12 cellular contexts compared by ENCODE assay signal in the genomic region with DNA sequence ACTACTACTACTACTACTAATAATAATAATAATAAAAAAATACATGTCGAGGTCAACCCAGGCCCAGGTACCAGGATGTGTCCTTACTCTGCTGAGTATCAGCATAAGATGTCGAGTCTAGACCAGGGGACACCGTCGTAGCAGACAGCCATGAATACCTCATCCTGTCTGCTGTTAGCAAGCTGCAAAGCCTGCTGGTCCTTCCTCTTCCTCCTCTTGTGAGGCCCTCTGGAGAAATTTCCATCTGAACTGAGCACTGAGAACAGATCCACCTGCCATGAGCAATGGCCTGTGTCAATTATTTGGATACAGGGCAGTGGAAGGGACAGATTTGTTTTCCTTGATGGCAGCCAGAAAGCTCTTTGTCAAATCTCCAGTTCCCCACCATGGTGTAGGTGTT.
DNase-seq lines count a peak whose midpoint lies in the region; ATAC-seq and TF ChIP-seq lines count a peak whose summit lies in the region.
"Had no signal": no experiment of that assay in that cellular context is flagged by ENCODE, and none has a peak within 500 bp of the region (broad histone marks: within the 10 kb centered on the region; RNA-seq: fewer than 3 reads in every experiment).

No MANE protein-coding gene starts in this region.

- no peak for TF ChIP-seq CTCF in type B pancreatic cell (conservative IDR thresholded peaks at IDR 0.05)

- H3K27ac Mint-ChIP-seq in naive B cell (peak overlapping the region; percentile 89 to 99 (median 98)), type B pancreatic cell (no peak overlapping the region)
- H3K27ac Mint-ChIP-seq: stimulated activated naive CD8-positive, alpha-beta T cell treated with anti-CD3 and anti-CD28 coated beads, Interleukin-15, Interleukin-2, amounts not matched to agents 100 ng/mL and 50 ng/mL, for 24 hours had no signal

- intact Hi-C loops in left ventricle myocardium superior (cut with micrococcal nuclease), result no loop called here

- DNase-seq in naive B cell, result no peak
- no peak for DNase-seq in left ventricle myocardium superior
- no peak for DNase-seq in type B pancreatic cell (ENCODE audit: extremely low spot score, unreplicated experiment)
- DNase-seq: activated CD4-positive, alpha-beta T cell treated with anti-CD3 and anti-CD28 coated beads for 48 hours; foreskin melanocyte; midbrain; NCI-H1105 treated with DMSO at 0.1 percent for 48 hours had no signal

- H3K4me1 Mint-ChIP-seq in naive B cell, result peaks cover 47 to 88% (median 66%) of the 10 kb centered on the region in 3 donors
- H3K4me1 Mint-ChIP-seq in type B pancreatic cell (ENCODE audit: unreplicated experiment), result peaks cover 41% of the 10 kb centered on the region

- H3K27me3 Mint-ChIP-seq in naive B cell (no peaks in the 10 kb centered on the region), type B pancreatic cell (no peaks in the 10 kb centered on the region)
- H3K27me3 Mint-ChIP-seq: stimulated activated naive CD8-positive, alpha-beta T cell treated with anti-CD3 and anti-CD28 coated beads, Interleukin-15, Interleukin-2, amounts not matched to agents 100 ng/mL and 50 ng/mL, for 24 hours had no signal

- H3K4me3 Mint-ChIP-seq in naive B cell (peak overlapping the region; percentile 39 to 89 (median 77)), type B pancreatic cell (no peak overlapping the region)
- H3K4me3 Mint-ChIP-seq: stimulated activated naive CD8-positive, alpha-beta T cell treated with anti-CD3 and anti-CD28 coated beads, Interleukin-15, Interleukin-2, amounts not matched to agents 100 ng/mL and 50 ng/mL, for 24 hours had no signal

- H3K9me3 Mint-ChIP-seq in naive B cell, result peaks cover 0 to 2% (median 0%) of the 10 kb centered on the region in 7 donors
- H3K9me3 Mint-ChIP-seq in type B pancreatic cell, result no peaks in the 10 kb centered on the region
- H3K9me3 Mint-ChIP-seq: stimulated activated naive CD8-positive, alpha-beta T cell treated with anti-CD3 and anti-CD28 coated beads, Interleukin-15, Interleukin-2, amounts not matched to agents 100 ng/mL and 50 ng/mL, for 24 hours had no signal

- ATAC-seq in GM18867 (IDR thresholded peaks at IDR 0.05; ENCODE audit: unreplicated experiment) (peak; percentile 22), GM21526 (IDR thresholded peaks at IDR 0.05; ENCODE audit: low FRiP score, unreplicated experiment) (peak; percentile 24), HG03558 (IDR thresholded peaks at IDR 0.05; ENCODE audit: extremely low read depth, unreplicated experiment) (peak; percentile 6), naive B cell (ENCODE audit: low read depth in 2 of 2) (peak; percentile 10 to 11), HG03571 (IDR thresholded peaks at IDR 0.05; ENCODE audit: unreplicated experiment) (no peak), left ventricle myocardium superior (no peak)

- H3K36me3 Mint-ChIP-seq in naive B cell, result no peaks in the 10 kb centered on the region
- H3K36me3 Mint-ChIP-seq in type B pancreatic cell, result no peaks in the 10 kb centered on the region

Comparison
In these comparisons a context has a peak if more than half of its experiments do, and no peak if none do; other contexts are left out.
1. ATAC-seq: peak in GM18867 (single experiment), GM21526 (single experiment), HG03558 (single experiment) and naive B cell (2 of 2); none in HG03571 (single experiment) and left ventricle myocardium superior (single experiment).